ENCODE assay signal across 30 cellular contexts in the genomic region with DNA sequence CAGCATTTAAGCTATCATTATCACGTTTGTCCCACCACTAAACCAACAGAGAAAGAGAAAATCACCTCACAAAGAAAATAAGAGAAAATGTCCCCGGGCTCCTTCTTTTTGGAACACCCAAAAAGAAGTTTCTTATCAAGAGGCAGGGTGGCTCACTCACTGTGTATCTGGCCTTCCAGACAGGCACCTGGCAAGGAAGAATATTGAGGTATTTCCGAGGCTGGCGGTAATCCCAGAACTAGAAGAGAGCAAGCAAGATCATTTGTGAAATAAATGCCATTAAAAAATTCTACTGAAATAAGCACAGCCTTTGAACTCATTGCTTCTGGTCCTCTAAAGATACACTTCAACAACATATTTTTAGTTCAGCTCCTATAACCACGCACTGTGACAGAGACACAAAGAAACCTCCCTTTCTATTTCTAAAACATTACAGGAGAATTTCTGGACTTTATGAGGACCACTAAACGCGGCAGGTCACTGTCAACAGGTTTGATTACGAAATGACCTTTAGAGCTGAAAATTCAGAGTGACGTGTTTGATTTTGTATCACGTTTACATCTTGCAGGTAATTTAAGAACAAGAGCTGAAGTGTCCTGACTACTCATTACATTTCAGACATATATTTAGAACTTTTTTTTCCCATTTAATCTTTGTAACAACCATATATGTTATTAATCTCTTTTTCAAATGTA.
DNase-seq lines count a peak whose midpoint lies in the region; ATAC-seq and TF ChIP-seq lines count a peak whose summit lies in the region.
"Had no signal": no experiment of that assay in that cellular context is flagged by ENCODE, and none has a peak within 500 bp of the region (broad histone marks: within the 10 kb centered on the region; RNA-seq: fewer than 3 reads in every experiment).

No MANE protein-coding gene starts in this region.

- POLR2A ChIA-PET in MCF 10A (lab: Yijun Ruan, JAX) = no interaction called here

- TF ChIP-seq CTCF in breast epithelium (IDR thresholded peaks at IDR 0.05) (no peak), MCF 10A (IDR thresholded peaks at IDR 0.05; ENCODE audit: unreplicated experiment) (no peak), body of pancreas (IDR thresholded peaks at IDR 0.05) (no peak), right lobe of liver (IDR thresholded peaks at IDR 0.05) (no peak), upper lobe of left lung (IDR thresholded peaks at IDR 0.05) (no peak), CD14-positive monocyte (IDR thresholded peaks at IDR 0.05) (no peak)

- CTCF ChIA-PET in MCF 10A (lab: Yijun Ruan, JAX) = interaction anchor here (0.7 to 1.6 kb wide), 2 partner anchors 23 to 187 kb away, joined by 3 to 8 read pairs; no protein-coding TSS in a partner anchor
- CTCF ChIA-PET in activated naive CD4-positive, alpha-beta T cell treated with anti-CD3 and anti-CD28 coated beads, Interleukin-2, amount 10 ng/mL, durations not matched to agents 7 days and 5 days (lab: Charles Lee) = interaction anchor here (1.7 kb wide), 1 partner anchor 187 kb away, joined by 3 read pairs; no protein-coding TSS in a partner anchor

- no peaks in the 10 kb centered on the region for H3K27me3 Mint-ChIP-seq in MCF 10A (ENCODE audit: insufficient read depth, unreplicated experiment)
- peaks cover 0 to 2% (median 0%) of the 10 kb centered on the region in 3 donors for H3K27me3 Mint-ChIP-seq in CD14-positive monocyte (ENCODE audit: low read depth in 3 of 3)
- no peaks in the 10 kb centered on the region for H3K27me3 Mint-ChIP-seq in activated naive CD4-positive, alpha-beta T cell treated with anti-CD3 and anti-CD28 coated beads, Interleukin-2, amount 10 ng/mL, durations not matched to agents 7 days and 5 days
- H3K27me3 Mint-ChIP-seq: activated naive CD8-positive, alpha-beta T cell treated with anti-CD3 and anti-CD28 coated beads, Interleukin-2, amount 10 ng/mL, durations not matched to agents 7 days and 5 days; CD4-positive, CD25-positive, alpha-beta regulatory T cell had no signal

- no TSS peak for BruUV-seq in MCF 10A (replicated peaks; lab: Mats Ljungman, UMichigan)

- no peak overlapping the region for H3K4me3 Mint-ChIP-seq in MCF 10A (ENCODE audit: unreplicated experiment)
- no peak overlapping the region for H3K4me3 Mint-ChIP-seq in CD14-positive monocyte
- H3K4me3 Mint-ChIP-seq in activated naive CD4-positive, alpha-beta T cell treated with anti-CD3 and anti-CD28 coated beads, Interleukin-2, amount 10 ng/mL, durations not matched to agents 7 days and 5 days = no peak overlapping the region
- H3K4me3 Mint-ChIP-seq: activated naive CD8-positive, alpha-beta T cell treated with anti-CD3 and anti-CD28 coated beads, Interleukin-2, amount 10 ng/mL, durations not matched to agents 7 days and 5 days; CD4-positive, CD25-positive, alpha-beta regulatory T cell; WTC11 had no signal

- WGBS in body of pancreas, 2 donors = 21 to 23% methylated on average over 10 of the region's 10 CpGs
- 29% methylated on average over 10 of the region's 10 CpGs for WGBS in right lobe of liver (ENCODE audit: insufficient coverage, low coverage, low lambda C conversion rate, missing lambda C conversion rate)
- 54 to 73% methylated on average over 10 of the region's 10 CpGs for WGBS in upper lobe of left lung, 2 donors

- TF ChIP-seq POLR2A in breast epithelium (IDR thresholded peaks at IDR 0.05) = no peak
- no peak for TF ChIP-seq POLR2A in body of pancreas (IDR thresholded peaks at IDR 0.05)
- TF ChIP-seq POLR2A in right lobe of liver (IDR thresholded peaks at IDR 0.05) = no peak
- TF ChIP-seq POLR2A in upper lobe of left lung (IDR thresholded peaks at IDR 0.05) = no peak

- no peak for TF ChIP-seq EP300 in upper lobe of left lung (IDR thresholded peaks at IDR 0.05)

- H3K27ac Mint-ChIP-seq in MCF 10A (ENCODE audit: low read depth, unreplicated experiment) = no peak overlapping the region
- peak overlapping the region in 1 of 7 donors; percentile 67 for H3K27ac Mint-ChIP-seq in CD14-positive monocyte
- H3K27ac Mint-ChIP-seq in activated naive CD4-positive, alpha-beta T cell treated with anti-CD3 and anti-CD28 coated beads, Interleukin-2, amount 10 ng/mL, durations not matched to agents 7 days and 5 days = no peak overlapping the region
- H3K27ac Mint-ChIP-seq: activated naive CD8-positive, alpha-beta T cell treated with anti-CD3 and anti-CD28 coated beads, Interleukin-2, amount 10 ng/mL, durations not matched to agents 7 days and 5 days; CD4-positive, CD25-positive, alpha-beta regulatory T cell; WTC11 had no signal

- H3K27ac ChIP-seq in breast epithelium (peak overlapping the region; percentile 29 to 44), body of pancreas (peak overlapping the region in 3 of 4 donors; percentile 8 to 51 (median 11)), right lobe of liver (peak overlapping the region; percentile 34 to 81 (median 80)), upper lobe of left lung (peak overlapping the region in 3 of 4 donors; percentile 12 to 24 (median 17))
- H3K27ac ChIP-seq: ascending aorta, hepatocyte had no signal

- no peaks in the 10 kb centered on the region for H3K9me3 Mint-ChIP-seq in MCF 10A (ENCODE audit: unreplicated experiment)
- peaks cover 0 to 3% (median 0%) of the 10 kb centered on the region in 7 donors for H3K9me3 Mint-ChIP-seq in CD14-positive monocyte
- no peaks in the 10 kb centered on the region for H3K9me3 Mint-ChIP-seq in activated naive CD4-positive, alpha-beta T cell treated with anti-CD3 and anti-CD28 coated beads, Interleukin-2, amount 10 ng/mL, durations not matched to agents 7 days and 5 days
- H3K9me3 Mint-ChIP-seq: activated naive CD8-positive, alpha-beta T cell treated with anti-CD3 and anti-CD28 coated beads, Interleukin-2, amount 10 ng/mL, durations not matched to agents 7 days and 5 days; CD4-positive, CD25-positive, alpha-beta regulatory T cell; WTC11 had no signal

- DNase-seq in breast epithelium (ENCODE audit: low spot score in 2 of 2) = peak in 1 of 2 donors; percentile 47
- DNase-seq in MCF 10A (ENCODE audit: unreplicated experiment) = no peak
- peak; percentile 31 to 50 (median 46) for DNase-seq in body of pancreas
- DNase-seq in right lobe of liver = peak in 2 of 3 donors; percentile 61 to 75
- peak in 1 of 2 donors; percentile 45 for DNase-seq in upper lobe of left lung
- no peak for DNase-seq in activated CD4-positive, alpha-beta T cell treated with anti-CD3 and anti-CD28 coated beads for 4 hours
- DNase-seq in CD14-positive monocyte (ENCODE audit: low spot score) = no peak
- DNase-seq in activated naive CD4-positive, alpha-beta T cell treated with anti-CD3 and anti-CD28 coated beads, Interleukin-2, amount 10 ng/mL, durations not matched to agents 7 days and 5 days = no peak
- DNase-seq: activated CD4-positive, alpha-beta T cell treated with anti-CD3 and anti-CD28 coated beads, Interleukin-2, amount 50 U/mL, for 1 hour; activated gamma-delta T cell; activated naive CD8-positive, alpha-beta T cell treated with anti-CD3 and anti-CD28 coated beads, Interleukin-2, amount 10 ng/mL, durations not matched to agents 7 days and 5 days; activated T-cell treated with anti-CD3 and anti-CD28 coated beads, Interleukin-2, amount 50 U/mL, for 1 hour; CD4-positive, CD25-positive, alpha-beta regulatory T cell; cerebellar nuclear complex; dermis blood vessel endothelial cell; DND-41; kidney glomerular epithelial cell; mesenchymal stem cell; NCI-H1092; NCI-H1694; NCI-H446 treated with DMSO at 0.1 percent for 48 hours; NCI-H82; posterior cingulate gyrus; RPMI8226; stimulated activated CD4-positive, alpha-beta T cell treated with anti-CD3 and anti-CD28 coated beads, Interleukin-4, amount 100 ng/mL, for 1 hour; trophoblast cell had no signal

- H3K9me3 ChIP-seq in breast epithelium (no peaks in the 10 kb centered on the region), body of pancreas (no peaks in the 10 kb centered on the region), right lobe of liver (no peaks in the 10 kb centered on the region), upper lobe of left lung (no peaks in the 10 kb centered on the region)
- H3K9me3 ChIP-seq: ascending aorta had no signal

- H3K36me3 Mint-ChIP-seq in MCF 10A (ENCODE audit: insufficient read depth, unreplicated experiment) (peaks cover 71% of the 10 kb centered on the region), CD14-positive monocyte (peaks cover 64 to 70% of the 10 kb centered on the region in 2 donors)
- peaks cover 30% of the 10 kb centered on the region for H3K36me3 Mint-ChIP-seq in activated naive CD4-positive, alpha-beta T cell treated with anti-CD3 and anti-CD28 coated beads, Interleukin-2, amount 10 ng/mL, durations not matched to agents 7 days and 5 days

- H3K4me3 ChIP-seq in breast epithelium = no peak overlapping the region
- H3K4me3 ChIP-seq in body of pancreas = no peak overlapping the region
- no peak overlapping the region for H3K4me3 ChIP-seq in right lobe of liver
- no peak overlapping the region for H3K4me3 ChIP-seq in upper lobe of left lung
- H3K4me3 ChIP-seq: ascending aorta, hepatocyte had no signal

- intact Hi-C loops in breast epithelium (cut with DNase I; ENCODE audit: low total_unique reads) = loop anchor here (5.0 kb wide), 1 partner anchor 558 kb away; no protein-coding TSS in a partner anchor
- intact Hi-C loops in MCF 10A (cut with micrococcal nuclease) = no loop called here
- intact Hi-C loops in body of pancreas (cut with DNase I) = no loop called here
- intact Hi-C loops in right lobe of liver (cut with DNase I) = no loop called here
- intact Hi-C loops in CD14-positive monocyte (cut with micrococcal nuclease) = no loop called here

- peak; percentile 59 for ATAC-seq in body of pancreas
- ATAC-seq in right lobe of liver = peak; percentile 72 to 87 (median 79)
- no peak for ATAC-seq in upper lobe of left lung (ENCODE audit: low FRiP score in 2 of 2)
- ATAC-seq: HCT116, WTC11 had no signal

- no peaks in the 10 kb centered on the region for H3K4me1 ChIP-seq in breast epithelium
- H3K4me1 ChIP-seq in body of pancreas = peaks cover 39% of the 10 kb centered on the region
- H3K4me1 ChIP-seq in right lobe of liver = peaks cover 0 to 28% (median 9%) of the 10 kb centered on the region in 4 donors
- H3K4me1 ChIP-seq in upper lobe of left lung = peaks cover 0 to 20% (median 7%) of the 10 kb centered on the region in 4 donors
- H3K4me1 ChIP-seq: ascending aorta had no signal

- H3K36me3 ChIP-seq in breast epithelium (no peaks in the 10 kb centered on the region), body of pancreas (replicated peaks in 1 of 2; ENCODE audit: insufficient read depth in 1 of 2, low read depth in 2 of 2) (peaks cover 0 to 2% of the 10 kb centered on the region in 2 donors), right lobe of liver (peaks cover 0 to 20% (median 6%) of the 10 kb centered on the region in 4 donors), upper lobe of left lung (peaks cover 5 to 54% (median 20%) of the 10 kb centered on the region in 4 donors)

- H3K4me1 Mint-ChIP-seq in MCF 10A (ENCODE audit: insufficient read depth, unreplicated experiment) = no peaks in the 10 kb centered on the region
- H3K4me1 Mint-ChIP-seq in CD14-positive monocyte = no peaks in the 10 kb centered on the region
- H3K4me1 Mint-ChIP-seq in activated naive CD4-positive, alpha-beta T cell treated with anti-CD3 and anti-CD28 coated beads, Interleukin-2, amount 10 ng/mL, durations not matched to agents 7 days and 5 days = no peaks in the 10 kb centered on the region
- H3K4me1 Mint-ChIP-seq: WTC11 had no signal

- no peaks in the 10 kb centered on the region for H3K27me3 ChIP-seq in breast epithelium
- H3K27me3 ChIP-seq in body of pancreas = no peaks in the 10 kb centered on the region
- no peaks in the 10 kb centered on the region for H3K27me3 ChIP-seq in right lobe of liver
- no peaks in the 10 kb centered on the region for H3K27me3 ChIP-seq in upper lobe of left lung
- H3K27me3 ChIP-seq: ascending aorta, hepatocyte had no signal

Comparison
In these comparisons a context has a peak if more than half of its experiments do, and no peak if none do; other contexts are left out.
1. DNase-seq: peak in body of pancreas (4 of 4) and right lobe of liver (2 of 3); none in MCF 10A (single experiment), activated CD4-positive, alpha-beta T cell treated with anti-CD3 and anti-CD28 coated beads for 4 hours (0 of 2), CD14-positive monocyte (single experiment) and activated naive CD4-positive, alpha-beta T cell treated with anti-CD3 and anti-CD28 coated beads, Interleukin-2, amount 10 ng/mL, durations not matched to agents 7 days and 5 days (single experiment).
2. H3K27ac ChIP-seq: peak in every context shown above with its lines; median percentile 80 in right lobe of liver; 36 in breast epithelium; 17 in upper lobe of left lung; 11 in body of pancreas.
3. ATAC-seq: peak in body of pancreas (single experiment) and right lobe of liver (4 of 4); none in upper lobe of left lung (0 of 2).